ENCODE assay signal across 7 cellular contexts in the genomic region with DNA sequence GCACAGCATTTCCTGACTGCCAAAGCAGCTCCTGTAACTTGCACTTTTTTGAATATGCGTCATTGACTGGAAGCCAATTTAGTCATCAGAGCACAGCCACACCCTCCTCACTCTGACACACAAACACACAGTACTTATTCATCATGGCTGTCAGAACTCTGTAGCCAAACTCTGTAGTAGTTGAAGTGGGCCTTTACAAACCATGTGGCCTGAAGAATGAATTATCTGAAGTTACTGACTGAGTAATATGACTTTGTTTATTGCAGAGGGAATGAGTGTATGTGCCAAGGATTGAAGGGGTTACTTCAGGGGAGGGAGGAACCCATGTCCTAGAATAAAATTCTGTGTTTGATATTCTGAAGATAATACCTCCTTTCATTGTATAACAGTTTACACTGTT.
DNase-seq lines count a peak whose midpoint lies in the region; ATAC-seq and TF ChIP-seq lines count a peak whose summit lies in the region.

No MANE protein-coding gene starts in this region.

- H3K36me3 ChIP-seq in breast epithelium = no peaks in the 10 kb centered on the region
- no peaks in the 10 kb centered on the region for H3K36me3 ChIP-seq in endodermal cell (ENCODE audit: control insufficient read depth, insufficient read depth, low read length)

- H3K4me1 Mint-ChIP-seq in endodermal cell = peaks cover 16% of the 10 kb centered on the region

- no peak overlapping the region for H3K4me3 ChIP-seq in breast epithelium
- H3K4me3 ChIP-seq in endodermal cell (ENCODE audit: low read length) = no peak overlapping the region

- no peak for TF ChIP-seq CTCF in breast epithelium (IDR thresholded peaks at IDR 0.05)
- TF ChIP-seq CTCF in endodermal cell (conservative IDR thresholded peaks at IDR 0.05) = no peak

- H3K9ac ChIP-seq in endodermal cell (ENCODE audit: extremely low read depth, low read length, poor library complexity, severe bottlenecking) = no peak overlapping the region

- H3K36me3 Mint-ChIP-seq in endodermal cell (ENCODE audit: low read depth) = peaks cover 21% of the 10 kb centered on the region

- ATAC-seq in HG03432 (IDR thresholded peaks at IDR 0.05; ENCODE audit: unreplicated experiment) (no peak), GM18907 (IDR thresholded peaks at IDR 0.05; ENCODE audit: unreplicated experiment) (no peak)

- peaks cover 47% of the 10 kb centered on the region for H3K27me3 Mint-ChIP-seq in endodermal cell (ENCODE audit: insufficient read depth)

- H3K4me3 Mint-ChIP-seq in endodermal cell = no peak overlapping the region

- 92 to 100% methylated on average over 1 of the region's 1 CpG for WGBS in endodermal cell (ENCODE audit: insufficient coverage in 1 of 2, insufficient read length in 1 of 2), 2 experiments

- H3K4me1 ChIP-seq in breast epithelium (peaks cover 0 to 5% of the 10 kb centered on the region in 2 donors), endodermal cell (ENCODE audit: control insufficient read depth, insufficient read depth, low read length) (peaks cover 5% of the 10 kb centered on the region)

- H3K9me3 Mint-ChIP-seq in endodermal cell = no peaks in the 10 kb centered on the region

- no peak overlapping the region for H3K27ac Mint-ChIP-seq in endodermal cell

- H3K27ac ChIP-seq in breast epithelium (peak overlapping the region; percentile 63 to 77), endodermal cell (ENCODE audit: low read depth, low read length) (no peak overlapping the region)

- intact Hi-C loops in breast epithelium (cut with DNase I; ENCODE audit: low total_unique reads) = no loop called here

- H3K9me3 ChIP-seq in breast epithelium (no peaks in the 10 kb centered on the region), endodermal cell (ENCODE audit: control insufficient read depth, low read length) (no peaks in the 10 kb centered on the region)

- no peaks in the 10 kb centered on the region for H3K27me3 ChIP-seq in breast epithelium
- H3K27me3 ChIP-seq in endodermal cell (ENCODE audit: control insufficient read depth, insufficient read depth, low read length, poor library complexity, severe bottlenecking) = peaks cover 52% of the 10 kb centered on the region

- DNase-seq in GOT3 (lab: John Stamatoyannopoulos, UW) (peak; percentile 8), NCI-H2196 (lab: John Stamatoyannopoulos, UW; ENCODE audit: unreplicated experiment) (peak; percentile 44), breast epithelium (ENCODE audit: low spot score in 2 of 2) (no peak), medulla oblongata (ENCODE audit: extremely low spot score) (peak; percentile 12), endodermal cell (no peak)

- TF ChIP-seq POLR2A in breast epithelium (IDR thresholded peaks at IDR 0.05) = no peak

Comparison
In these comparisons a context has a peak if more than half of its experiments do, and no peak if none do; other contexts are left out.
1. DNase-seq: peak in GOT3 (single experiment), NCI-H2196 (single experiment) and medulla oblongata (single experiment); none in breast epithelium (0 of 2) and endodermal cell (single experiment).